1 cellular context compared by ENCODE assay signal in the genomic region with DNA sequence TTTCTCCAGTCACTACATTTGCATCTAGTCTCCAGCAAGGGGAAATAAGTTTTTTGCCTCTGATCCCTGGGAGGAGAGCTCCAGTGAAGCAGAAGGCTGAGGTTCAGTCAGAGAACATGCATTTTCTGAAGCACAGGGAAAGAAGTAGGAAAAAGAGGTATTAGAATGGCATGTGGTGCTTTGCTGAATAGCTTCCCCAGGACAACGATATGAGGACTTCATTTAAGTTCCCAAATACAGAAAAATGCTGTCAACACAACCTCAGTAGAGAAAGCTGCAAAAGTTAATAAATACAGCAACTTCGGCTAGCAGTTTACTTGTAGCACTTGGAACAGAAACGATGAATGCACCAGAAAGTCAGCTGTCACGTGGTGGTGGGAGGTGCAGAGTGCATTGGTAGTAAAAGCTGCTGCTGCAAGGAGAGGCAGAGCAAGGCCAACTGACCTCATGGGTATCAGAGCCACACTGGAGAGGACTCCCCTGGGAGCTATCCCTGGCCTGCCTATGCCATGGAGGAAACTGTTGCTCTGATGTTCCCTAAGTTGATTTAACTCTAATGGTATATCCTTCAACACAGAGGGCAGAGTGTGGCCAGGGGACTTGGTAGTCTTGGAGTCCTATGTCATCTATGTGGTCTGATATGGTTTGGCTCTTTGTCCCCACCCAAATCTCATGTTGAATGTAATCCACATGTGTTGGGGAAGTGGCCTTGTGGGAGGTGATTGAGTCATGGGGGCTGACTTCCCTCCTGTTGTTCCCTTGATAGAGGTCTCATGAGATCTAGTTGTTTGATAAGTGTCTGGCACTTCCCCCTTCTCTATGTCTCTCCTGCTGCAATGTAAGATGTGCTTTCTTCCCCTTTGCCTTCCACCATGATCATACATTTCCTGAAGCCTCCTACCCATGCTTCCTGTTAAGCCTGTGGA.
TF ChIP-seq lines count a peak whose summit lies in the region.

No MANE protein-coding gene starts in this region.

TF ChIP-seq in WTC11, 78 proteins besides CTCF, POLR2A, EP300 and RAD21 (continued from another document):
- no peak for TF ChIP-seq E2F5 (CRISPR knock-in tag; IDR thresholded peaks at IDR 0.05)
- no peak for TF ChIP-seq ZNF532 (CRISPR knock-in tag; IDR thresholded peaks at IDR 0.05; ENCODE audit: borderline replicate concordance)
- TF ChIP-seq KAT7 (CRISPR knock-in tag; IDR thresholded peaks at IDR 0.05; ENCODE audit: borderline replicate concordance), result no peak
- TF ChIP-seq NR3C1 (CRISPR knock-in tag; conservative IDR thresholded peaks at IDR 0.05; ENCODE audit: low read depth), result no peak
- TF ChIP-seq, protein P1, sequence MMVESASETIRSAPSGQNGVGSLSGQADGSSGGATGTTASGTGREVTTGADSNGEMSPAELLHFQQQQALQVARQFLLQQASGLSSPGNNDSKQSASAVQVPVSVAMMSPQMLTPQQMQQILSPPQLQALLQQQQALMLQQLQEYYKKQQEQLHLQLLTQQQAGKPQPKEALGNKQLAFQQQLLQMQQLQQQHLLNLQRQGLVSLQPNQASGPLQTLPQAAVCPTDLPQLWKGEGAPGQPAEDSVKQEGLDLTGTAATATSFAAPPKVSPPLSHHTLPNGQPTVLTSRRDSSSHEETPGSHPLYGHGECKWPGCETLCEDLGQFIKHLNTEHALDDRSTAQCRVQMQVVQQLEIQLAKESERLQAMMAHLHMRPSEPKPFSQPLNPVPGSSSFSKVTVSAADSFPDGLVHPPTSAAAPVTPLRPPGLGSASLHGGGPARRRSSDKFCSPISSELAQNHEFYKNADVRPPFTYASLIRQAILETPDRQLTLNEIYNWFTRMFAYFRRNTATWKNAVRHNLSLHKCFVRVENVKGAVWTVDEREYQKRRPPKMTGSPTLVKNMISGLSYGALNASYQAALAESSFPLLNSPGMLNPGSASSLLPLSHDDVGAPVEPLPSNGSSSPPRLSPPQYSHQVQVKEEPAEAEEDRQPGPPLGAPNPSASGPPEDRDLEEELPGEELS (CRISPR knock-in tag; IDR thresholded peaks at IDR 0.05), result no peak
- TF ChIP-seq, protein P2, sequence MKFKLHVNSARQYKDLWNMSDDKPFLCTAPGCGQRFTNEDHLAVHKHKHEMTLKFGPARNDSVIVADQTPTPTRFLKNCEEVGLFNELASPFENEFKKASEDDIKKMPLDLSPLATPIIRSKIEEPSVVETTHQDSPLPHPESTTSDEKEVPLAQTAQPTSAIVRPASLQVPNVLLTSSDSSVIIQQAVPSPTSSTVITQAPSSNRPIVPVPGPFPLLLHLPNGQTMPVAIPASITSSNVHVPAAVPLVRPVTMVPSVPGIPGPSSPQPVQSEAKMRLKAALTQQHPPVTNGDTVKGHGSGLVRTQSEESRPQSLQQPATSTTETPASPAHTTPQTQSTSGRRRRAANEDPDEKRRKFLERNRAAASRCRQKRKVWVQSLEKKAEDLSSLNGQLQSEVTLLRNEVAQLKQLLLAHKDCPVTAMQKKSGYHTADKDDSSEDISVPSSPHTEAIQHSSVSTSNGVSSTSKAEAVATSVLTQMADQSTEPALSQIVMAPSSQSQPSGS (CRISPR knock-in tag; IDR thresholded peaks at IDR 0.05; ENCODE audit: borderline replicate concordance, low read depth), result no peak
